In the genomic region with DNA sequence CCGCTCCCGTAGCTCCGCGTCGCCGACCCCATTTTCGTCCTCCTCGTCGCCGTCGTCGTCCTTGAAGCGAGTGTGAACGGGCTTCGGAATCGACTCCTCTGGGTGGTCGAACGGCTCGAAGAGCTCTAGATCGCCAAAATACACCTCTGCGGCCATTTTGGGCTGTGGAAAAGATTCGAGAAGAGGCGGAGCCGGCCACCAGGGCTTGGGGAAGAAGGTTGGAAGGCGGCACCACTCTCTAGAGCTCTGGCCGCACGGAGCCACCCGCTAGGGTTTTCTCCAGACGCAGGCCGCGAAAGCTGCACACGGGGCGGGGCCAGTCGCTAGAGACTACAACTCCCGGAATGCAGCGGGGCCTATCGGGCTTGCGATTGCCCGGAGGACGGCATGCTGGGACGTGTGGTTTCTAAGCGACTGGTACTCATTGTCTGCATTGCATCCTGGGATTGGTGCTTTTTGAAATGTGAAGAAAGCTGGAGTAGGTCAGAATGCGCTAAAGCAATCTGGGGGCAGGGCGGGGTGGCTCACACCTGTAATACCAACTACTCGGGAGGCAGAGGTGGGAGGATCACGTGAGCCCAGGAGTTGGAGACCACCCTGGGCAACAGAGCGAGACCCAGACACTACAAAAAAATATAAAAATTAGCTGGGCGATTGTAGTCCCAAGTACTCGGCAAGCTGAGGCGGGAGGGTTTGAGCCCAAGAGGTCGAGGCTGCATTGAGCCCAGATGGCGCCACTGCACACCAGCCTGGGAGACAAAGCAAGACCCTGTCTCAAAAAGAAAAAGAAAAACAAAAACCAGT, we compare ENCODE assay signal across 1 cellular context.
TF ChIP-seq lines count a peak whose summit lies in the region.

Gene ZCCHC8, minus strand, starts transcription at position 248 of the 804 bp plus-strand sequence. Its CDS starts 92 bp downstream, at position 156.

TF ChIP-seq in WTC11, 78 proteins besides CTCF, POLR2A, EP300 and RAD21 (continued from another document and continues in another):
- TF ChIP-seq FOXP4 (CRISPR knock-in tag; IDR thresholded peaks at IDR 0.05) = no peak; the same call in 1 of the 2 replicates
- TF ChIP-seq ERG (CRISPR knock-in tag; IDR thresholded peaks at IDR 0.05) = no peak
- TF ChIP-seq ATF6 (CRISPR knock-in tag; IDR thresholded peaks at IDR 0.05) = no peak
- no peak for TF ChIP-seq PRDM15 (CRISPR knock-in tag; IDR thresholded peaks at IDR 0.05)
- no peak for TF ChIP-seq RORB (CRISPR knock-in tag; IDR thresholded peaks at IDR 0.05)
- TF ChIP-seq FOXJ3 (CRISPR knock-in tag; IDR thresholded peaks at IDR 0.05; ENCODE audit: borderline replicate concordance) = no peak
- TF ChIP-seq, protein P1, sequence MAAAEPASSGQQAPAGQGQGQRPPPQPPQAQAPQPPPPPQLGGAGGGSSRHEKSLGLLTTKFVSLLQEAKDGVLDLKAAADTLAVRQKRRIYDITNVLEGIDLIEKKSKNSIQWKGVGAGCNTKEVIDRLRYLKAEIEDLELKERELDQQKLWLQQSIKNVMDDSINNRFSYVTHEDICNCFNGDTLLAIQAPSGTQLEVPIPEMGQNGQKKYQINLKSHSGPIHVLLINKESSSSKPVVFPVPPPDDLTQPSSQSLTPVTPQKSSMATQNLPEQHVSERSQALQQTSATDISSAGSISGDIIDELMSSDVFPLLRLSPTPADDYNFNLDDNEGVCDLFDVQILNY (CRISPR knock-in tag; IDR thresholded peaks at IDR 0.05) = 0 out of 2 replicates have a peak, but pooled peaks have one; percentile 45
- TF ChIP-seq JUN (CRISPR knock-in tag; IDR thresholded peaks at IDR 0.05) = no peak
- TF ChIP-seq TCF7 (CRISPR knock-in tag; IDR thresholded peaks at IDR 0.05; ENCODE audit: low read depth) = no peak
- TF ChIP-seq, protein P2, sequence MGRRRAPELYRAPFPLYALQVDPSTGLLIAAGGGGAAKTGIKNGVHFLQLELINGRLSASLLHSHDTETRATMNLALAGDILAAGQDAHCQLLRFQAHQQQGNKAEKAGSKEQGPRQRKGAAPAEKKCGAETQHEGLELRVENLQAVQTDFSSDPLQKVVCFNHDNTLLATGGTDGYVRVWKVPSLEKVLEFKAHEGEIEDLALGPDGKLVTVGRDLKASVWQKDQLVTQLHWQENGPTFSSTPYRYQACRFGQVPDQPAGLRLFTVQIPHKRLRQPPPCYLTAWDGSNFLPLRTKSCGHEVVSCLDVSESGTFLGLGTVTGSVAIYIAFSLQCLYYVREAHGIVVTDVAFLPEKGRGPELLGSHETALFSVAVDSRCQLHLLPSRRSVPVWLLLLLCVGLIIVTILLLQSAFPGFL (CRISPR knock-in tag; IDR thresholded peaks at IDR 0.05; ENCODE audit: borderline replicate concordance) = no peak
- TF ChIP-seq, protein P3, sequence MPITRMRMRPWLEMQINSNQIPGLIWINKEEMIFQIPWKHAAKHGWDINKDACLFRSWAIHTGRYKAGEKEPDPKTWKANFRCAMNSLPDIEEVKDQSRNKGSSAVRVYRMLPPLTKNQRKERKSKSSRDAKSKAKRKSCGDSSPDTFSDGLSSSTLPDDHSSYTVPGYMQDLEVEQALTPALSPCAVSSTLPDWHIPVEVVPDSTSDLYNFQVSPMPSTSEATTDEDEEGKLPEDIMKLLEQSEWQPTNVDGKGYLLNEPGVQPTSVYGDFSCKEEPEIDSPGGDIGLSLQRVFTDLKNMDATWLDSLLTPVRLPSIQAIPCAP (CRISPR knock-in tag; IDR thresholded peaks at IDR 0.05) = no peak
- TF ChIP-seq ATF2 (CRISPR knock-in tag; IDR thresholded peaks at IDR 0.05; ENCODE audit: borderline replicate concordance, low read depth) = no peak
- no peak for TF ChIP-seq MXD4 (CRISPR knock-in tag; IDR thresholded peaks at IDR 0.05; ENCODE audit: borderline replicate concordance)
- TF ChIP-seq NR2C2 (CRISPR knock-in tag; IDR thresholded peaks at IDR 0.05) = no peak
- peak; percentile 55; the same call in 1 of the 2 replicates for TF ChIP-seq GTF2I (CRISPR knock-in tag; conservative IDR thresholded peaks at IDR 0.05)
- TF ChIP-seq NFYB (CRISPR knock-in tag; conservative IDR thresholded peaks at IDR 0.05; ENCODE audit: low read depth) = no peak
- TF ChIP-seq ZBTB21 (CRISPR knock-in tag; IDR thresholded peaks at IDR 0.05; ENCODE audit: borderline replicate concordance) = peak; percentile 61; the same call in 1 of the 2 replicates
- peak; percentile 86 for TF ChIP-seq MYBL2 (CRISPR knock-in tag; IDR thresholded peaks at IDR 0.05)
- no peak for TF ChIP-seq TP53 (CRISPR knock-in tag; IDR thresholded peaks at IDR 0.05)
- 0 out of 2 replicates have a peak, but pooled peaks have one; percentile 34 for TF ChIP-seq ATF1 (CRISPR knock-in tag; IDR thresholded peaks at IDR 0.05)
- no peak for TF ChIP-seq NR3C1 (CRISPR knock-in tag; conservative IDR thresholded peaks at IDR 0.05; ENCODE audit: low read depth)
- peak; percentile 13; the same call in 1 of the 2 replicates for TF ChIP-seq FOXP1 (CRISPR knock-in tag; IDR thresholded peaks at IDR 0.05; ENCODE audit: borderline replicate concordance)
- no peak for TF ChIP-seq AR (CRISPR knock-in tag; IDR thresholded peaks at IDR 0.05)
- TF ChIP-seq OVOL2 (CRISPR knock-in tag; IDR thresholded peaks at IDR 0.05; ENCODE audit: borderline replicate concordance) = no peak
- TF ChIP-seq, protein P4, sequence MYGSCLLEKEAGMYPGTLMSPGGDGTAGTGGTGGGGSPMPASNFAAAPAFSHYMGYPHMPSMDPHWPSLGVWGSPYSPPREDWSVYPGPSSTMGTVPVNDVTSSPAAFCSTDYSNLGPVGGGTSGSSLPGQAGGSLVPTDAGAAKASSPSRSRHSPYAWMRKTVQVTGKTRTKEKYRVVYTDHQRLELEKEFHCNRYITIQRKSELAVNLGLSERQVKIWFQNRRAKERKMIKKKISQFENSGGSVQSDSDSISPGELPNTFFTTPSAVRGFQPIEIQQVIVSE (CRISPR knock-in tag; IDR thresholded peaks at IDR 0.05; ENCODE audit: borderline replicate concordance) = no peak
- TF ChIP-seq, protein P5, sequence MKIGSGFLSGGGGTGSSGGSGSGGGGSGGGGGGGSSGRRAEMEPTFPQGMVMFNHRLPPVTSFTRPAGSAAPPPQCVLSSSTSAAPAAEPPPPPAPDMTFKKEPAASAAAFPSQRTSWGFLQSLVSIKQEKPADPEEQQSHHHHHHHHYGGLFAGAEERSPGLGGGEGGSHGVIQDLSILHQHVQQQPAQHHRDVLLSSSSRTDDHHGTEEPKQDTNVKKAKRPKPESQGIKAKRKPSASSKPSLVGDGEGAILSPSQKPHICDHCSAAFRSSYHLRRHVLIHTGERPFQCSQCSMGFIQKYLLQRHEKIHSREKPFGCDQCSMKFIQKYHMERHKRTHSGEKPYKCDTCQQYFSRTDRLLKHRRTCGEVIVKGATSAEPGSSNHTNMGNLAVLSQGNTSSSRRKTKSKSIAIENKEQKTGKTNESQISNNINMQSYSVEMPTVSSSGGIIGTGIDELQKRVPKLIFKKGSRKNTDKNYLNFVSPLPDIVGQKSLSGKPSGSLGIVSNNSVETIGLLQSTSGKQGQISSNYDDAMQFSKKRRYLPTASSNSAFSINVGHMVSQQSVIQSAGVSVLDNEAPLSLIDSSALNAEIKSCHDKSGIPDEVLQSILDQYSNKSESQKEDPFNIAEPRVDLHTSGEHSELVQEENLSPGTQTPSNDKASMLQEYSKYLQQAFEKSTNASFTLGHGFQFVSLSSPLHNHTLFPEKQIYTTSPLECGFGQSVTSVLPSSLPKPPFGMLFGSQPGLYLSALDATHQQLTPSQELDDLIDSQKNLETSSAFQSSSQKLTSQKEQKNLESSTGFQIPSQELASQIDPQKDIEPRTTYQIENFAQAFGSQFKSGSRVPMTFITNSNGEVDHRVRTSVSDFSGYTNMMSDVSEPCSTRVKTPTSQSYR (CRISPR knock-in tag; IDR thresholded peaks at IDR 0.05) = no peak
- TF ChIP-seq, protein P6, sequence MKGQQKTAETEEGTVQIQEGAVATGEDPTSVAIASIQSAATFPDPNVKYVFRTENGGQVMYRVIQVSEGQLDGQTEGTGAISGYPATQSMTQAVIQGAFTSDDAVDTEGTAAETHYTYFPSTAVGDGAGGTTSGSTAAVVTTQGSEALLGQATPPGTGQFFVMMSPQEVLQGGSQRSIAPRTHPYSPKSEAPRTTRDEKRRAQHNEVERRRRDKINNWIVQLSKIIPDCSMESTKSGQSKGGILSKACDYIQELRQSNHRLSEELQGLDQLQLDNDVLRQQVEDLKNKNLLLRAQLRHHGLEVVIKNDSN (CRISPR knock-in tag; IDR thresholded peaks at IDR 0.05) = peak; percentile 77
- TF ChIP-seq CREB1 (CRISPR knock-in tag; IDR thresholded peaks at IDR 0.05) = no peak
